ENCODE assay signal across 27 cellular contexts in genomic region chr2:133215477-133215876, GRCh38.
"Had no signal": no experiment of that assay in that cellular context is flagged by ENCODE, and none has a peak within 500 bp of the region (broad histone marks: within the 10 kb centered on the region; RNA-seq: fewer than 3 reads in every experiment).

No MANE protein-coding gene starts in this region.

- H3K27ac ChIP-seq: stomach, suprapubic skin, testis, thoracic aorta, thyroid gland, tibial artery, tibial nerve, transverse colon, upper lobe of left lung, upper lobe of right lung, uterus, vagina had no signal

- H3K36me3 ChIP-seq: stomach, suprapubic skin, thoracic aorta, thyroid gland, tibial artery, tibial nerve, transverse colon, upper lobe of left lung, upper lobe of right lung, uterus, vagina had no signal

- DNase-seq: stimulated activated CD4-positive, alpha-beta T cell treated with anti-CD3 and anti-CD28 coated beads, Interleukin-2, amount 100 ng/mL, for 48 hours; stimulated activated CD4-positive, alpha-beta T cell treated with anti-CD3 and anti-CD28 coated beads, Interleukin-4, amount 100 ng/mL, for 1 hour; stimulated activated CD4-positive, alpha-beta T cell treated with anti-CD3 and anti-CD28 coated beads, Interleukin-4, amount 100 ng/mL, for 24 hours; stimulated activated CD4-positive, alpha-beta T cell treated with anti-CD3 and anti-CD28 coated beads, Interleukin-4, amount 100 ng/mL, for 4 hours; stimulated activated CD8-positive, alpha-beta memory T cell treated with anti-CD3 and anti-CD28 coated beads, Interleukin-4, amount 100 ng/mL, for 48 hours; stimulated activated naive B cell treated with anti-CD40 and anti-IgM and Interleukin-4, amounts not matched to agents 10 μg/mL and 1 μg/mL and 100 μg/mL, for 72 hours; stimulated activated naive CD4-positive, alpha-beta T cell; stimulated activated naive CD4-positive, alpha-beta T cell treated with Interleukin-2 at 50 U/mL for 16 hours; stimulated activated naive CD8-positive, alpha-beta T cell treated with anti-CD3 and anti-CD28 coated beads, Interleukin-15, amount 100 ng/mL, for 72 hours; stimulated activated naive CD8-positive, alpha-beta T cell treated with anti-CD3 and anti-CD28 coated beads, Interleukin-15, Interleukin-2, amounts not matched to agents 100 U/mL and 50 U/mL, for 24 hours; stomach; substantia nigra; testis; thyroid gland; tibial artery; transverse colon; trophoblast cell; upper lobe of left lung; upper lobe of right lung; uterus had no signal

- ATAC-seq: stimulated activated effector memory CD8-positive, alpha-beta T cell treated with anti-CD3 and anti-CD28 coated beads, Interleukin-12 subunit alpha, Interleukin-12 subunit beta, amount 100 ng/mL, for 72 hours; stimulated activated memory B cell treated with anti-CD40 and anti-IgM and Interleukin-4, amounts not matched to agents 10 μg/mL and 1 μg/mL and 100 μg/mL, for 72 hours; stimulated activated naive B cell treated with anti-CD40 and anti-IgM and Interleukin-4, amounts not matched to agents 10 μg/mL and 1 μg/mL and 100 μg/mL, for 72 hours; stimulated activated naive CD8-positive, alpha-beta T cell treated with anti-CD3 and anti-CD28 coated beads, Interleukin-15, amount 100 ng/mL, for 72 hours; stimulated activated naive CD8-positive, alpha-beta T cell treated with anti-CD3 and anti-CD28 coated beads, Interleukin-15, Interleukin-2, amounts not matched to agents 100 U/mL and 50 U/mL, for 24 hours; upper lobe of right lung had no signal

- FAIRE-seq: urothelium cell line had no signal

- H3K27me3 ChIP-seq: stomach, suprapubic skin, testis, thyroid gland, tibial artery, tibial nerve, transverse colon, upper lobe of left lung, upper lobe of right lung, uterus, vagina had no signal

- H3K4me1 ChIP-seq: stomach, suprapubic skin, testis, thyroid gland, tibial nerve, transverse colon, upper lobe of right lung, uterus, vagina had no signal

- H3K9me3 ChIP-seq: suprapubic skin, testis, thoracic aorta, thyroid gland, tibial artery, upper lobe of left lung, upper lobe of right lung, uterus, vagina had no signal

- H3K4me3 ChIP-seq: stomach, suprapubic skin, testis, thoracic aorta, thyroid gland, tibial artery, tibial nerve, transverse colon, upper lobe of left lung, upper lobe of right lung, uterus, vagina had no signal
